8 cellular contexts compared by ENCODE assay signal in genomic region chr1:54404263-54404662, GRCh38. TPM values are rescaled to one million over a fixed set of nuclear protein-coding genes. Genes with fewer than 3 reads are reported as not detected.
DNase-seq lines count a peak whose midpoint lies in the region; ATAC-seq and TF ChIP-seq lines count a peak whose summit lies in the region.

No MANE protein-coding gene starts in this region.

- H3K9me3 ChIP-seq in HUES64 (ENCODE audit: insufficient read depth, low read depth, low read length): no peaks in the 10 kb centered on the region

- peaks cover 46% of the 10 kb centered on the region for H3K36me3 ChIP-seq in HUES64 (ENCODE audit: insufficient read depth, low read length)

- H3K9me3 Mint-ChIP-seq in naive thymus-derived CD8-positive, alpha-beta T cell: no peaks in the 10 kb centered on the region

- peaks cover 7 to 44% (median 23%) of the 10 kb centered on the region in 3 donors for H3K36me3 Mint-ChIP-seq in naive thymus-derived CD8-positive, alpha-beta T cell

- in situ Hi-C loops in G401 (cut with HindIII; ENCODE audit: low sequenced_read_pairs): loop anchor here (10.0 kb wide), 1 partner anchor 81 kb away; no protein-coding TSS in a partner anchor

- peak overlapping the region; percentile 31; the same call in 1 of the 2 replicates for H3K9ac ChIP-seq in HUES64 (ENCODE audit: low read depth, low read length)

- no peak for ATAC-seq in naive thymus-derived CD8-positive, alpha-beta T cell
- ATAC-seq in HG03520 (IDR thresholded peaks at IDR 0.05; ENCODE audit: unreplicated experiment): no peak

- peak overlapping the region; percentile 79 for H3K4me3 ChIP-seq in AG04449 (ENCODE audit: low read depth, low read length)
- H3K4me3 ChIP-seq in HUES64 (ENCODE audit: low read length): peak overlapping the region; percentile 75
- peak overlapping the region; percentile 77 for H3K4me3 ChIP-seq in choroid plexus epithelial cell (ENCODE audit: low read depth, low read length)

- peaks cover 37% of the 10 kb centered on the region for H3K4me1 ChIP-seq in HUES64 (ENCODE audit: insufficient read depth, low read length)

- TF ChIP-seq CTCF in AG04449 (IDR thresholded peaks at IDR 0.05; ENCODE audit: insufficient read depth, low read length, missing control alignments): no peak
- TF ChIP-seq CTCF in choroid plexus epithelial cell (conservative IDR thresholded peaks at IDR 0.05; ENCODE audit: low read depth, low read length): no peak

- no peak overlapping the region for H3K27ac ChIP-seq in HUES64 (ENCODE audit: low read depth, low read length)

- WGBS in HUES64: 24% methylated on average over 11 of the region's 11 CpGs

- CTCF ChIA-PET in AG04449 (lab: Yijun Ruan, JAX): interaction anchor here (1.0 to 6.0 kb wide), 7 partner anchors 19 to 349 kb away, joined by 3 to 71 read pairs (median 5); no protein-coding TSS in a partner anchor

- no peaks in the 10 kb centered on the region for H3K27me3 Mint-ChIP-seq in naive thymus-derived CD8-positive, alpha-beta T cell

- peak overlapping the region; percentile 69 to 93 (median 84) for H3K27ac Mint-ChIP-seq in naive thymus-derived CD8-positive, alpha-beta T cell

- peak overlapping the region; percentile 74 to 94 (median 86) for H3K4me3 Mint-ChIP-seq in naive thymus-derived CD8-positive, alpha-beta T cell

- no peaks in the 10 kb centered on the region for H3K27me3 ChIP-seq in HUES64 (ENCODE audit: insufficient read depth, low read length)

- POLR2A ChIA-PET in AG04449 (lab: Yijun Ruan, JAX): no interaction called here
- POLR2A ChIA-PET in naive thymus-derived CD8-positive, alpha-beta T cell (lab: Charles Lee): interaction anchor here (0.8 to 2.1 kb wide), 7 partner anchors 10 to 119 kb away, joined by 3 to 9 read pairs (median 4); no protein-coding TSS in a partner anchor

- no peak for DNase-seq in AG04449 (ENCODE audit: low read depth, low spot score)
- no peak for DNase-seq in choroid plexus epithelial cell (ENCODE audit: low read depth)
- no peak for DNase-seq in naive thymus-derived CD8-positive, alpha-beta T cell
- no peak for DNase-seq in GOT3 (lab: John Stamatoyannopoulos, UW)
- DNase-seq in G401 (ENCODE audit: low spot score): no peak
- no peak for DNase-seq in NK-92 (lab: John Stamatoyannopoulos, UW; ENCODE audit: unreplicated experiment)

- peaks cover 47 to 79% (median 71%) of the 10 kb centered on the region in 4 donors for H3K4me1 Mint-ChIP-seq in naive thymus-derived CD8-positive, alpha-beta T cell

RNA-seq across cellular contexts. Expression of gene SSBP3, which starts 1.9 kb away (rescaled TPM):
- 117 TPM for polyA plus RNA-seq in HUES64 (2013, experiment 1 of 2)
- polyA plus RNA-seq in HUES64 (2013, experiment 2 of 2): 122 TPM
- total RNA-seq in naive thymus-derived CD8-positive, alpha-beta T cell: 10 to 100 TPM; 88.7 to 93.8 TPM
- polyA plus RNA-seq in naive thymus-derived CD8-positive, alpha-beta T cell: 10 to 100 TPM; 16.1 to 19.8 (median 16.7) TPM
- total RNA-seq in G401 (2014; rRNA removed; shearing (Covaris generic)): 64.0 and 71.2 TPM in 2 replicates
